In the genomic region with DNA sequence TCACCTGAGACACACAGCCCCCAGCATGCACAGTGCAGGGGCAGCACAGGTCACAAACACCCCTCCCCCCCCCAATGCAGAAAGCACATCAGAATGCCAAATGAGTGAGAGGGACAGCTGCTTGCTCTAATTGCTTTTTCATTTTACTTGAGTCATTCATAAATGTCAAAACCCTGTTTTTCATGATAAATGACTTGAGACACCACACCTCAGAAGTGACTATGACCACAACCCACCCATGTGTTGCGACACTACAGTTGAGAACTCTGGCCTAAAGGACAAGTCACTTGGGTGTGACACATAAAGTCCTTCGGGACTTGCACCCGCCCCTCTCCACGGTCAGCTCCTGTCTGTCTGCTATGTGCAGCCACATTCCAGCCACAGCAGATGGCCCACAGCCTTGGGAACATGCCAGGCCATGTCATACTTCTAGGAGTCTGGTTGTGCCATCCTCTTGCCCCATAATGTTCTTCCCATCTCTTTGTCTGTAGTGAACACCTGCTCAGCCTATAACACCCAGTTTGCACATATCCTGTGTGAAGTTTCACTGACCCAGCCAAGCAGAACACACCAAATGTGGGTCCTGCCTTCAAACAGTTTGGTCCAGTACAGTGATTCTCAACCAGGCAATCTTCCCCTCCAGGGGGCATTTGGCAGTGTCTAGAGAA, we compare ENCODE assay signal across 1 cellular context.
TF ChIP-seq lines count a peak whose summit lies in the region.

No MANE protein-coding gene starts in this region.

TF ChIP-seq in K562, 482 proteins besides CTCF, POLR2A, EP300 and RAD21 (continued from another document and continues in another):
- TF ChIP-seq, protein P1, sequence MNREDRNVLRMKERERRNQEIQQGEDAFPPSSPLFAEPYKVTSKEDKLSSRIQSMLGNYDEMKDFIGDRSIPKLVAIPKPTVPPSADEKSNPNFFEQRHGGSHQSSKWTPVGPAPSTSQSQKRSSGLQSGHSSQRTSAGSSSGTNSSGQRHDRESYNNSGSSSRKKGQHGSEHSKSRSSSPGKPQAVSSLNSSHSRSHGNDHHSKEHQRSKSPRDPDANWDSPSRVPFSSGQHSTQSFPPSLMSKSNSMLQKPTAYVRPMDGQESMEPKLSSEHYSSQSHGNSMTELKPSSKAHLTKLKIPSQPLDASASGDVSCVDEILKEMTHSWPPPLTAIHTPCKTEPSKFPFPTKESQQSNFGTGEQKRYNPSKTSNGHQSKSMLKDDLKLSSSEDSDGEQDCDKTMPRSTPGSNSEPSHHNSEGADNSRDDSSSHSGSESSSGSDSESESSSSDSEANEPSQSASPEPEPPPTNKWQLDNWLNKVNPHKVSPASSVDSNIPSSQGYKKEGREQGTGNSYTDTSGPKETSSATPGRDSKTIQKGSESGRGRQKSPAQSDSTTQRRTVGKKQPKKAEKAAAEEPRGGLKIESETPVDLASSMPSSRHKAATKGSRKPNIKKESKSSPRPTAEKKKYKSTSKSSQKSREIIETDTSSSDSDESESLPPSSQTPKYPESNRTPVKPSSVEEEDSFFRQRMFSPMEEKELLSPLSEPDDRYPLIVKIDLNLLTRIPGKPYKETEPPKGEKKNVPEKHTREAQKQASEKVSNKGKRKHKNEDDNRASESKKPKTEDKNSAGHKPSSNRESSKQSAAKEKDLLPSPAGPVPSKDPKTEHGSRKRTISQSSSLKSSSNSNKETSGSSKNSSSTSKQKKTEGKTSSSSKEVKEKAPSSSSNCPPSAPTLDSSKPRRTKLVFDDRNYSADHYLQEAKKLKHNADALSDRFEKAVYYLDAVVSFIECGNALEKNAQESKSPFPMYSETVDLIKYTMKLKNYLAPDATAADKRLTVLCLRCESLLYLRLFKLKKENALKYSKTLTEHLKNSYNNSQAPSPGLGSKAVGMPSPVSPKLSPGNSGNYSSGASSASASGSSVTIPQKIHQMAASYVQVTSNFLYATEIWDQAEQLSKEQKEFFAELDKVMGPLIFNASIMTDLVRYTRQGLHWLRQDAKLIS (CRISPR knock-in tag; IDR thresholded peaks at IDR 0.05): no peak
- TF ChIP-seq ZNF717 (CRISPR knock-in tag; IDR thresholded peaks at IDR 0.05) (no peak), TFAM (CRISPR knock-in tag; conservative IDR thresholded peaks at IDR 0.05) (no peak), ZKSCAN3 (CRISPR knock-in tag; IDR thresholded peaks at IDR 0.05) (no peak), ZNF12 (CRISPR knock-in tag; IDR thresholded peaks at IDR 0.05) (no peak), ZNF253 (CRISPR knock-in tag; conservative IDR thresholded peaks at IDR 0.05) (no peak), KLF10 (CRISPR knock-in tag; IDR thresholded peaks at IDR 0.05) (no peak), TRIM24 (IDR thresholded peaks at IDR 0.05) (peak; percentile 79 to 88), KAT8 (IDR thresholded peaks at IDR 0.05; ENCODE audit: low read depth) (no peak), ZNF561 (CRISPR knock-in tag; conservative IDR thresholded peaks at IDR 0.05) (no peak), ELF2 (CRISPR knock-in tag; IDR thresholded peaks at IDR 0.05) (no peak), NFIX (CRISPR knock-in tag; IDR thresholded peaks at IDR 0.05; ENCODE audit: low read depth) (no peak), MAFF (IDR thresholded peaks at IDR 0.05; ENCODE audit: low read length) (peak; percentile 71; the same call in 1 of the 2 replicates), BRD9 (IDR thresholded peaks at IDR 0.05; ENCODE audit: low read depth, partially characterized antibody) (no peak), ZNF699 (CRISPR knock-in tag; IDR thresholded peaks at IDR 0.05; ENCODE audit: insufficient replicate concordance) (no peak), RBFOX2 (IDR thresholded peaks at IDR 0.05; ENCODE audit: low read depth, low read length) (no peak), ZNF311 (CRISPR knock-in tag; IDR thresholded peaks at IDR 0.05) (no peak), SRSF3 (IDR thresholded peaks at IDR 0.05; ENCODE audit: insufficient read depth, low read length) (no peak), KDM4B (IDR thresholded peaks at IDR 0.05; ENCODE audit: borderline replicate concordance in 2 of 2, low read depth in 1 of 2) (no peak), ZNF431 (CRISPR knock-in tag; IDR thresholded peaks at IDR 0.05) (no peak), FOS (IDR thresholded peaks at IDR 0.05; ENCODE audit: extremely low read depth, insufficient read length) (no peak), ZNF584 (CRISPR knock-in tag; IDR thresholded peaks at IDR 0.05; ENCODE audit: low read depth) (no peak), HDAC8 (tag; IDR thresholded peaks at IDR 0.05) (no peak), XRCC5 (IDR thresholded peaks at IDR 0.05; ENCODE audit: low read depth, low read length) (no peak)
- TF ChIP-seq, protein P2, sequence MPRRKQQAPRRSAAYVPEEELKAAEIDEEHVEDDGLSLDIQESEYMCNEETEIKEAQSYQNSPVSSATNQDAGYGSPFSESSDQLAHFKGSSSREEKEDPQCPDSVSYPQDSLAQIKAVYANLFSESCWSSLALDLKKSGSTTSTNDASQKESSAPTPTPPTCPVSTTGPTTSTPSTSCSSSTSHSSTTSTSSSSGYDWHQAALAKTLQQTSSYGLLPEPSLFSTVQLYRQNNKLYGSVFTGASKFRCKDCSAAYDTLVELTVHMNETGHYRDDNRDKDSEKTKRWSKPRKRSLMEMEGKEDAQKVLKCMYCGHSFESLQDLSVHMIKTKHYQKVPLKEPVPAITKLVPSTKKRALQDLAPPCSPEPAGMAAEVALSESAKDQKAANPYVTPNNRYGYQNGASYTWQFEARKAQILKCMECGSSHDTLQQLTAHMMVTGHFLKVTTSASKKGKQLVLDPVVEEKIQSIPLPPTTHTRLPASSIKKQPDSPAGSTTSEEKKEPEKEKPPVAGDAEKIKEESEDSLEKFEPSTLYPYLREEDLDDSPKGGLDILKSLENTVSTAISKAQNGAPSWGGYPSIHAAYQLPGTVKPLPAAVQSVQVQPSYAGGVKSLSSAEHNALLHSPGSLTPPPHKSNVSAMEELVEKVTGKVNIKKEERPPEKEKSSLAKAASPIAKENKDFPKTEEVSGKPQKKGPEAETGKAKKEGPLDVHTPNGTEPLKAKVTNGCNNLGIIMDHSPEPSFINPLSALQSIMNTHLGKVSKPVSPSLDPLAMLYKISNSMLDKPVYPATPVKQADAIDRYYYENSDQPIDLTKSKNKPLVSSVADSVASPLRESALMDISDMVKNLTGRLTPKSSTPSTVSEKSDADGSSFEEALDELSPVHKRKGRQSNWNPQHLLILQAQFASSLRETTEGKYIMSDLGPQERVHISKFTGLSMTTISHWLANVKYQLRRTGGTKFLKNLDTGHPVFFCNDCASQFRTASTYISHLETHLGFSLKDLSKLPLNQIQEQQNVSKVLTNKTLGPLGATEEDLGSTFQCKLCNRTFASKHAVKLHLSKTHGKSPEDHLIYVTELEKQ (CRISPR knock-in tag; IDR thresholded peaks at IDR 0.05): no peak
- TF ChIP-seq, protein P3, sequence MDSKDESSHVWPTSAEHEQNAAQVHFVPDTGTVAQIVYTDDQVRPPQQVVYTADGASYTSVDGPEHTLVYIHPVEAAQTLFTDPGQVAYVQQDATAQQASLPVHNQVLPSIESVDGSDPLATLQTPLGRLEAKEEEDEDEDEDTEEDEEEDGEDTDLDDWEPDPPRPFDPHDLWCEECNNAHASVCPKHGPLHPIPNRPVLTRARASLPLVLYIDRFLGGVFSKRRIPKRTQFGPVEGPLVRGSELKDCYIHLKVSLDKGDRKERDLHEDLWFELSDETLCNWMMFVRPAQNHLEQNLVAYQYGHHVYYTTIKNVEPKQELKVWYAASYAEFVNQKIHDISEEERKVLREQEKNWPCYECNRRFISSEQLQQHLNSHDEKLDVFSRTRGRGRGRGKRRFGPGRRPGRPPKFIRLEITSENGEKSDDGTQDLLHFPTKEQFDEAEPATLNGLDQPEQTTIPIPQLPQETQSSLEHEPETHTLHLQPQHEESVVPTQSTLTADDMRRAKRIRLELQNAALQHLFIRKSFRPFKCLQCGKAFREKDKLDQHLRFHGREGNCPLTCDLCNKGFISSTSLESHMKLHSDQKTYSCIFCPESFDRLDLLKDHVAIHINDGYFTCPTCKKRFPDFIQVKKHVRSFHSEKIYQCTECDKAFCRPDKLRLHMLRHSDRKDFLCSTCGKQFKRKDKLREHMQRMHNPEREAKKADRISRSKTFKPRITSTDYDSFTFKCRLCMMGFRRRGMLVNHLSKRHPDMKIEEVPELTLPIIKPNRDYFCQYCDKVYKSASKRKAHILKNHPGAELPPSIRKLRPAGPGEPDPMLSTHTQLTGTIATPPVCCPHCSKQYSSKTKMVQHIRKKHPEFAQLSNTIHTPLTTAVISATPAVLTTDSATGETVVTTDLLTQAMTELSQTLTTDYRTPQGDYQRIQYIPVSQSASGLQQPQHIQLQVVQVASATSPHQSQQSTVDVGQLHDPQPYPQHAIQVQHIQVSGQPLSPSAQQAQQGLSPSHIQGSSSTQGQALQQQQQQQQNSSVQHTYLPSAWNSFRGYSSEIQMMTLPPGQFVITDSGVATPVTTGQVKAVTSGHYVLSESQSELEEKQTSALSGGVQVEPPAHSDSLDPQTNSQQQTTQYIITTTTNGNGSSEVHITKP (IDR thresholded peaks at IDR 0.05; ENCODE audit: partially characterized antibody): peak; percentile 48
- TF ChIP-seq, protein P4, sequence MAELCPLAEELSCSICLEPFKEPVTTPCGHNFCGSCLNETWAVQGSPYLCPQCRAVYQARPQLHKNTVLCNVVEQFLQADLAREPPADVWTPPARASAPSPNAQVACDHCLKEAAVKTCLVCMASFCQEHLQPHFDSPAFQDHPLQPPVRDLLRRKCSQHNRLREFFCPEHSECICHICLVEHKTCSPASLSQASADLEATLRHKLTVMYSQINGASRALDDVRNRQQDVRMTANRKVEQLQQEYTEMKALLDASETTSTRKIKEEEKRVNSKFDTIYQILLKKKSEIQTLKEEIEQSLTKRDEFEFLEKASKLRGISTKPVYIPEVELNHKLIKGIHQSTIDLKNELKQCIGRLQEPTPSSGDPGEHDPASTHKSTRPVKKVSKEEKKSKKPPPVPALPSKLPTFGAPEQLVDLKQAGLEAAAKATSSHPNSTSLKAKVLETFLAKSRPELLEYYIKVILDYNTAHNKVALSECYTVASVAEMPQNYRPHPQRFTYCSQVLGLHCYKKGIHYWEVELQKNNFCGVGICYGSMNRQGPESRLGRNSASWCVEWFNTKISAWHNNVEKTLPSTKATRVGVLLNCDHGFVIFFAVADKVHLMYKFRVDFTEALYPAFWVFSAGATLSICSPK (IDR thresholded peaks at IDR 0.05; ENCODE audit: borderline replicate concordance): no peak
- TF ChIP-seq, protein P5, sequence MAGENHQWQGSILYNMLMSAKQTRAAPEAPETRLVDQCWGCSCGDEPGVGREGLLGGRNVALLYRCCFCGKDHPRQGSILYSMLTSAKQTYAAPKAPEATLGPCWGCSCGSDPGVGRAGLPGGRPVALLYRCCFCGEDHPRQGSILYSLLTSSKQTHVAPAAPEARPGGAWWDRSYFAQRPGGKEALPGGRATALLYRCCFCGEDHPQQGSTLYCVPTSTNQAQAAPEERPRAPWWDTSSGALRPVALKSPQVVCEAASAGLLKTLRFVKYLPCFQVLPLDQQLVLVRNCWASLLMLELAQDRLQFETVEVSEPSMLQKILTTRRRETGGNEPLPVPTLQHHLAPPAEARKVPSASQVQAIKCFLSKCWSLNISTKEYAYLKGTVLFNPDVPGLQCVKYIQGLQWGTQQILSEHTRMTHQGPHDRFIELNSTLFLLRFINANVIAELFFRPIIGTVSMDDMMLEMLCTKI (IDR thresholded peaks at IDR 0.05; ENCODE audit: partially characterized antibody): no peak
- TF ChIP-seq, protein P6, sequence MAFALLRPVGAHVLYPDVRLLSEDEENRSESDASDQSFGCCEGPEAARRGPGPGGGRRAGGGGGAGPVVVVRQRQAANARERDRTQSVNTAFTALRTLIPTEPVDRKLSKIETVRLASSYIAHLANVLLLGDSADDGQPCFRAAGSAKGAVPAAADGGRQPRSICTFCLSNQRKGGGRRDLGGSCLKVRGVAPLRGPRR (CRISPR knock-in tag; IDR thresholded peaks at IDR 0.05): no peak
